1 cellular context compared by ENCODE assay signal in genomic region chr6:73394577-73395354, GRCh38.
TF ChIP-seq lines count a peak whose summit lies in the region.

DDX43 (plus strand) TSS chr6:73394828; CDS start chr6:73394906, 78 bp downstream.

TF ChIP-seq in IMR-90, 13 proteins besides CTCF, POLR2A, EP300 and RAD21 (continued from another document):
- no peak for TF ChIP-seq USF2 (IDR thresholded peaks at IDR 0.05; ENCODE audit: low read depth, low read length)
- TF ChIP-seq MAZ (IDR thresholded peaks at IDR 0.05; ENCODE audit: borderline replicate concordance, low read depth, low read length) = no peak
- TF ChIP-seq BHLHE40 (IDR thresholded peaks at IDR 0.05; ENCODE audit: low read depth, low read length) = no peak
